ENCODE assay signal across 23 cellular contexts in the genomic region with DNA sequence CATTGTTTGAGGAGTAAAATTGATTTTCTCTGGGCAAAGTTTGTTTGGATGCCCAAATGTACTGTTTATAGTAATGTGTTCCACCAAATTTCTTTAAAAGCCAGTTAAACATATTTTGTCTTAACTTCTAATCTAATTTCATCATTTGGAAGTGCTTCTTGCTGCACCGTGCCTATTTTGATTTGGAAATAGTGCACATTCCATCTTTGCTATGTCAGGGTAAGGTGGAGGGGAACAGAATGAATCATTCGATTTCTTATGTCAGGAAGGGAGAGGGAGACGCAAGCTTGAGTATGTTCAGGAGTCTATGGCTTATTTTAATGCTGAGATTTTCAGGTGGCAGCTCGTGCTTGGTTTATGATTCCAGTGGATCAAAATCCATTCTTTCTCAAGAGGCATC.
DNase-seq lines count a peak whose midpoint lies in the region; ATAC-seq, FAIRE-seq and TF ChIP-seq lines count a peak whose summit lies in the region.
"Had no signal": no experiment of that assay in that cellular context is flagged by ENCODE, and none has a peak within 500 bp of the region (broad histone marks: within the 10 kb centered on the region; RNA-seq: fewer than 3 reads in every experiment).

No MANE protein-coding gene starts in this region.

- H3K4me1 Mint-ChIP-seq in activated naive CD8-positive, alpha-beta T cell treated with anti-CD3 and anti-CD28 coated beads, Interleukin-2, amount 50 U/mL, for 24 hours: no peaks in the 10 kb centered on the region
- H3K4me1 Mint-ChIP-seq: activated CD4-positive, alpha-beta T cell treated with anti-CD3 and anti-CD28 coated beads, Interleukin-2, amount 10 ng/mL, durations not matched to agents 24 days and 14 days; activated CD8-positive, alpha-beta memory T cell treated with anti-CD3 and anti-CD28 coated beads, Interleukin-2, amount 10 ng/mL, durations not matched to agents 7 days and 5 days; activated naive CD8-positive, alpha-beta T cell treated with anti-CD3 and anti-CD28 coated beads, Interleukin-2, amount 10 ng/mL, durations not matched to agents 7 days and 5 days; CD14-positive monocyte; T-cell had no signal

- H3K9me3 Mint-ChIP-seq in activated naive CD8-positive, alpha-beta T cell treated with anti-CD3 and anti-CD28 coated beads, Interleukin-2, amount 50 U/mL, for 24 hours: peaks cover 4% of the 10 kb centered on the region

- in situ Hi-C loops in ACHN (cut with HindIII; ENCODE audit: low pct_ligation_motif_present, low pct_unique_long_range_greater_than_20kb, low sequenced_read_pairs): no loop called here

- H3K36me3 ChIP-seq in kidney epithelial cell (ENCODE audit: control insufficient read depth, insufficient read depth, low read length): no peaks in the 10 kb centered on the region
- H3K36me3 ChIP-seq: heart left ventricle, MG63, neutrophil had no signal

- DNase-seq in ACHN (peak; percentile 43), RCC 7860 (ENCODE audit: low spot score) (peak; percentile 49), epithelial cell of esophagus (ENCODE audit: low read depth) (peak; percentile 44), kidney epithelial cell (ENCODE audit: low read depth) (peak; percentile 56)
- DNase-seq in activated naive CD8-positive, alpha-beta T cell treated with anti-CD3 and anti-CD28 coated beads, Interleukin-2, amount 50 U/mL, for 24 hours: no peak
- no peak for DNase-seq in activated effector memory CD4-positive, alpha-beta T cell treated with anti-CD3 and anti-CD28 coated beads, Interleukin-2, amount 50 U/mL, for 16 hours
- DNase-seq: activated CD4-positive, alpha-beta T cell treated with anti-CD3 and anti-CD28 coated beads, Interleukin-2, amount 10 ng/mL, durations not matched to agents 24 days and 14 days; activated CD8-positive, alpha-beta memory T cell treated with anti-CD3 and anti-CD28 coated beads, Interleukin-2, amount 10 ng/mL, durations not matched to agents 7 days and 5 days; activated naive CD8-positive, alpha-beta T cell treated with anti-CD3 and anti-CD28 coated beads, Interleukin-2, amount 10 ng/mL, durations not matched to agents 7 days and 5 days; erythroblast; heart left ventricle; MG63; NCI-H1436; NCI-H69; SHP77; substantia nigra; T-cell had no signal

- ATAC-seq in HG03108 (IDR thresholded peaks at IDR 0.05; ENCODE audit: unreplicated experiment) (no peak), GM21529 (IDR thresholded peaks at IDR 0.05; ENCODE audit: unreplicated experiment) (no peak)
- no peak for ATAC-seq in activated naive CD8-positive, alpha-beta T cell treated with anti-CD3 and anti-CD28 coated beads, Interleukin-2, amount 50 U/mL, for 24 hours
- ATAC-seq: activated CD8-positive, alpha-beta memory T cell treated with anti-CD3 and anti-CD28 coated beads, Interleukin-2, amount 10 ng/mL, durations not matched to agents 7 days and 5 days; heart left ventricle; T-cell had no signal

- peak; percentile 52 for FAIRE-seq in RCC 7860 (lab: Jason Lieb, UNC)
- FAIRE-seq: TTC549 had no signal

- H3K4me3 ChIP-seq in epithelial cell of esophagus (ENCODE audit: low read length) (no peak overlapping the region), kidney epithelial cell (ENCODE audit: low read depth, low read length) (no peak overlapping the region)
- H3K4me3 ChIP-seq: heart left ventricle, MG63 had no signal

- no peaks in the 10 kb centered on the region for H3K36me3 Mint-ChIP-seq in activated naive CD8-positive, alpha-beta T cell treated with anti-CD3 and anti-CD28 coated beads, Interleukin-2, amount 50 U/mL, for 24 hours (ENCODE audit: low read depth)
- H3K36me3 Mint-ChIP-seq: activated CD8-positive, alpha-beta memory T cell treated with anti-CD3 and anti-CD28 coated beads, Interleukin-2, amount 10 ng/mL, durations not matched to agents 7 days and 5 days; activated naive CD8-positive, alpha-beta T cell treated with anti-CD3 and anti-CD28 coated beads, Interleukin-2, amount 10 ng/mL, durations not matched to agents 7 days and 5 days; CD14-positive monocyte; IgD-negative memory B cell; T-cell had no signal

- no peak overlapping the region for H3K4me3 Mint-ChIP-seq in activated naive CD8-positive, alpha-beta T cell treated with anti-CD3 and anti-CD28 coated beads, Interleukin-2, amount 50 U/mL, for 24 hours
- H3K4me3 Mint-ChIP-seq: activated CD4-positive, alpha-beta T cell treated with anti-CD3 and anti-CD28 coated beads, Interleukin-2, amount 10 ng/mL, durations not matched to agents 24 days and 14 days; activated CD8-positive, alpha-beta memory T cell treated with anti-CD3 and anti-CD28 coated beads, Interleukin-2, amount 10 ng/mL, durations not matched to agents 7 days and 5 days; activated naive CD8-positive, alpha-beta T cell treated with anti-CD3 and anti-CD28 coated beads, Interleukin-2, amount 10 ng/mL, durations not matched to agents 7 days and 5 days; CD14-positive monocyte; IgD-negative memory B cell; T-cell had no signal

- TF ChIP-seq CTCF in epithelial cell of esophagus (IDR thresholded peaks at IDR 0.05; ENCODE audit: insufficient read depth, low read depth, low read length, missing control alignments) (no peak), kidney epithelial cell (IDR thresholded peaks at IDR 0.05; ENCODE audit: insufficient read depth, low read length, poor library complexity, severe bottlenecking) (no peak)

- no peak overlapping the region for H3K27ac Mint-ChIP-seq in activated naive CD8-positive, alpha-beta T cell treated with anti-CD3 and anti-CD28 coated beads, Interleukin-2, amount 50 U/mL, for 24 hours
- H3K27ac Mint-ChIP-seq: activated CD4-positive, alpha-beta T cell treated with anti-CD3 and anti-CD28 coated beads, Interleukin-2, amount 10 ng/mL, durations not matched to agents 24 days and 14 days; activated CD8-positive, alpha-beta memory T cell treated with anti-CD3 and anti-CD28 coated beads, Interleukin-2, amount 10 ng/mL, durations not matched to agents 7 days and 5 days; activated naive CD8-positive, alpha-beta T cell treated with anti-CD3 and anti-CD28 coated beads, Interleukin-2, amount 10 ng/mL, durations not matched to agents 7 days and 5 days; CD14-positive monocyte; IgD-negative memory B cell; T-cell had no signal

- no peaks in the 10 kb centered on the region for H3K27me3 ChIP-seq in kidney epithelial cell (ENCODE audit: control insufficient read depth, insufficient read depth, low read length)
- H3K27me3 ChIP-seq: heart left ventricle, MG63, neutrophil had no signal

- H3K27me3 Mint-ChIP-seq in activated naive CD8-positive, alpha-beta T cell treated with anti-CD3 and anti-CD28 coated beads, Interleukin-2, amount 50 U/mL, for 24 hours: no peaks in the 10 kb centered on the region
- H3K27me3 Mint-ChIP-seq: activated CD4-positive, alpha-beta T cell treated with anti-CD3 and anti-CD28 coated beads, Interleukin-2, amount 10 ng/mL, durations not matched to agents 24 days and 14 days; activated CD8-positive, alpha-beta memory T cell treated with anti-CD3 and anti-CD28 coated beads, Interleukin-2, amount 10 ng/mL, durations not matched to agents 7 days and 5 days; activated naive CD8-positive, alpha-beta T cell treated with anti-CD3 and anti-CD28 coated beads, Interleukin-2, amount 10 ng/mL, durations not matched to agents 7 days and 5 days; IgD-negative memory B cell; T-cell had no signal

Comparison
In these comparisons a context has a peak if more than half of its experiments do, and no peak if none do; other contexts are left out.
1. DNase-seq: peak in ACHN (single experiment), RCC 7860 (single experiment), epithelial cell of esophagus (single experiment) and kidney epithelial cell (single experiment); none in activated naive CD8-positive, alpha-beta T cell treated with anti-CD3 and anti-CD28 coated beads, Interleukin-2, amount 50 U/mL, for 24 hours (single experiment) and activated effector memory CD4-positive, alpha-beta T cell treated with anti-CD3 and anti-CD28 coated beads, Interleukin-2, amount 50 U/mL, for 16 hours (single experiment).